21 cellular contexts compared by ENCODE assay signal in genomic region chr6:163466839-163467390, GRCh38.
"Had no signal": no experiment of that assay in that cellular context is flagged by ENCODE, and none has a peak within 500 bp of the region (broad histone marks: within the 10 kb centered on the region; RNA-seq: fewer than 3 reads in every experiment).

No MANE protein-coding gene starts in this region.

- H3K27ac Mint-ChIP-seq: activated CD8-positive, alpha-beta memory T cell treated with anti-CD3 and anti-CD28 coated beads, Interleukin-2, amount 10 ng/mL, durations not matched to agents 7 days and 5 days; activated naive CD4-positive, alpha-beta T cell treated with anti-CD3 and anti-CD28 coated beads, Interleukin-2, amount 10 ng/mL, durations not matched to agents 7 days and 5 days; activated T-helper 2 cell treated with anti-CD3 and anti-CD28 coated beads, Interferon-gamma antibody, Interleukin-2, Interleukin-4, amounts not matched to agents 10 μg/mL and 5 μg/mL and 100 μg/mL, durations not matched to agents 14 hours and 24 hours and 36 hours; naive B cell; T-cell; type B pancreatic cell had no signal

- H3K4me1 ChIP-seq: colonic mucosa, parathyroid adenoma had no signal

- DNase-seq: activated CD4-positive, alpha-beta T cell treated with anti-CD3 and anti-CD28 coated beads, Interleukin-2, amount 50 U/mL, for 4 hours; activated CD4-positive, CD25-positive, alpha-beta regulatory T cell treated with anti-CD3 and anti-CD28 coated beads, Interleukin-2, amount 50 U/mL, for 72 hours; activated CD8-positive, alpha-beta memory T cell treated with anti-CD3 and anti-CD28 coated beads, Interleukin-2, amount 10 ng/mL, durations not matched to agents 7 days and 5 days; activated naive CD4-positive, alpha-beta T cell treated with anti-CD3 and anti-CD28 coated beads, Interleukin-2, amount 10 ng/mL, durations not matched to agents 7 days and 5 days; activated T-cell treated with anti-CD3 and anti-CD28 coated beads, Interleukin-2, amount 50 U/mL, for 1 hour; caudate nucleus; colonic mucosa; heart left ventricle; left colon; naive B cell; retina; stimulated activated CD4-positive, alpha-beta T cell treated with anti-CD3 and anti-CD28 coated beads, Interleukin-4, amount 100 ng/mL, for 4 hours; stimulated activated CD8-positive, alpha-beta memory T cell treated with anti-CD3 and anti-CD28 coated beads, Interleukin-4, amount 100 ng/mL, for 48 hours; stimulated activated naive CD8-positive, alpha-beta T cell treated with anti-CD3 and anti-CD28 coated beads, Interleukin-15, Interleukin-2, amounts not matched to agents 100 U/mL and 50 U/mL, for 24 hours; T-cell; T-helper 9 cell had no signal

- ATAC-seq: activated CD8-positive, alpha-beta memory T cell treated with anti-CD3 and anti-CD28 coated beads, Interleukin-2, amount 10 ng/mL, durations not matched to agents 7 days and 5 days; left colon; stimulated activated naive CD8-positive, alpha-beta T cell treated with anti-CD3 and anti-CD28 coated beads, Interleukin-15, Interleukin-2, amounts not matched to agents 100 U/mL and 50 U/mL, for 24 hours; T-cell had no signal

- H3K36me3 ChIP-seq: colonic mucosa had no signal

- H3K4me3 Mint-ChIP-seq: activated CD8-positive, alpha-beta memory T cell treated with anti-CD3 and anti-CD28 coated beads, Interleukin-2, amount 10 ng/mL, durations not matched to agents 7 days and 5 days; activated naive CD4-positive, alpha-beta T cell treated with anti-CD3 and anti-CD28 coated beads, Interleukin-2, amount 10 ng/mL, durations not matched to agents 7 days and 5 days; naive B cell; T-cell; type B pancreatic cell had no signal

- H3K27me3 Mint-ChIP-seq: activated CD8-positive, alpha-beta memory T cell treated with anti-CD3 and anti-CD28 coated beads, Interleukin-2, amount 10 ng/mL, durations not matched to agents 7 days and 5 days; activated naive CD4-positive, alpha-beta T cell treated with anti-CD3 and anti-CD28 coated beads, Interleukin-2, amount 10 ng/mL, durations not matched to agents 7 days and 5 days; naive B cell; T-cell; type B pancreatic cell had no signal

- H3K4me3 ChIP-seq: colonic mucosa, heart left ventricle, SK-N-MC, smooth muscle cell had no signal

- H3K27me3 ChIP-seq: colonic mucosa, heart left ventricle had no signal

- H3K9me3 ChIP-seq: colonic mucosa had no signal

- H3K27ac ChIP-seq: colonic mucosa, parathyroid adenoma, SK-N-MC had no signal
